Comparison of ENCODE assay signal across 9 cellular contexts in the genomic region with DNA sequence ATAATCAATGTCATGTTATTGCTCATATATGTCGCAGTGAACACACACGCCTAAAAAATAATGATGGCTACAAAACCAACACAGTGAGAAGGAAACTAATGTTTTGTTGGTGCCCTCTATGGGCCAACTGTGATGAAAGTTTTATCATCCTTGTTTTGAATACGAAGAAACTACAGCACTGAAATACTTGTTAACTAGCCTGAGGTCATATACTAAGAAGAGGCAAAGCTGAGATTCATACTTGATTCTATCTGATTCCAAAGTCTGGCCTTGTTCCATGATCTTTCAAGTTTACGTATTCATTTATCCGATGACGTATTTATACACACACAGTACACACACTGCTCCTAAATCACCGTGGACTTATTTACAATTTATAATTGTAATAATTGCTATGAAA. TPM values are rescaled to one million over a fixed set of nuclear protein-coding genes. Genes with fewer than 3 reads are reported as not detected.
DNase-seq lines count a peak whose midpoint lies in the region; ATAC-seq and TF ChIP-seq lines count a peak whose summit lies in the region.
"Had no signal": no experiment of that assay in that cellular context is flagged by ENCODE, and none has a peak within 500 bp of the region (broad histone marks: within the 10 kb centered on the region; RNA-seq: fewer than 3 reads in every experiment).

No MANE protein-coding gene starts in this region.

- H3K27ac ChIP-seq in hepatocyte = no peak overlapping the region

- H2AFZ ChIP-seq in hepatocyte = no peak overlapping the region

- no peak for TF ChIP-seq POLR2A in lower leg skin (IDR thresholded peaks at IDR 0.05)

- no peaks in the 10 kb centered on the region for H3K27me3 ChIP-seq in hepatocyte

- intact Hi-C loops in lower leg skin (cut with DNase I; ENCODE audit: low total_unique reads) = no loop called here

- TF ChIP-seq CTCF in AG04449 (IDR thresholded peaks at IDR 0.05; ENCODE audit: insufficient read depth, low read length, missing control alignments) = peak; percentile 35
- TF ChIP-seq CTCF in GM12872 (IDR thresholded peaks at IDR 0.05; ENCODE audit: insufficient read depth, low read depth, low read length) = peak; percentile 45; the same call in 2 of the 3 replicates
- TF ChIP-seq CTCF in hepatocyte (IDR thresholded peaks at IDR 0.05; ENCODE audit: poor library complexity) = peak; percentile 65
- TF ChIP-seq CTCF in lower leg skin (IDR thresholded peaks at IDR 0.05) = no peak

- H3K4me1 Mint-ChIP-seq in T-helper 17 cell = peaks cover 8% of the 10 kb centered on the region

- no peaks in the 10 kb centered on the region for H3K4me1 ChIP-seq in hepatocyte (ENCODE audit: insufficient read depth)

- H3K79me2 ChIP-seq in hepatocyte = no peaks in the 10 kb centered on the region

- DNase-seq in AG04449 (ENCODE audit: low read depth, low spot score) (no peak), RKO (ENCODE audit: low spot score) (peak; percentile 30), hepatocyte (ENCODE audit: low spot score) (peak; percentile 45), SKM-1 treated with dmso at 0.1 percent for 144 hours (lab: John Stamatoyannopoulos, UW; ENCODE audit: unreplicated experiment) (no peak), lower leg skin (ENCODE audit: low spot score in 2 of 2) (no peak), T-helper 17 cell (no peak), GDM1 (lab: John Stamatoyannopoulos, UW) (no peak)

- H3K9me2 ChIP-seq in hepatocyte (replicated peaks; ENCODE audit: insufficient read depth) = no peaks in the 10 kb centered on the region

- H3K9me3 ChIP-seq in hepatocyte (ENCODE audit: low read depth) = no peaks in the 10 kb centered on the region
- no peaks in the 10 kb centered on the region for H3K9me3 ChIP-seq in T-helper 17 cell (ENCODE audit: control insufficient read depth, low read length, poor library complexity, severe bottlenecking)

- H3K36me3 ChIP-seq in hepatocyte (replicated peaks; ENCODE audit: insufficient read depth, low read depth) = no peaks in the 10 kb centered on the region

- H3K4me3 ChIP-seq in AG04449 (ENCODE audit: low read depth, low read length) (no peak overlapping the region), hepatocyte (no peak overlapping the region), lower leg skin (ENCODE audit: low read depth, poor library complexity, severe bottlenecking) (no peak overlapping the region)

- CTCF ChIA-PET in AG04449 (lab: Yijun Ruan, JAX) = interaction anchor here (0.7 to 1.4 kb wide), 3 partner anchors 18 to 509 kb away, joined by 3 to 5 read pairs (median 4); a partner anchor contains a TSS

- POLR2A ChIA-PET in AG04449 (lab: Yijun Ruan, JAX) = interaction anchor here (0.6 kb wide), 1 partner anchor 18 kb away, joined by 3 read pairs; a partner anchor contains a TSS

- no peaks in the 10 kb centered on the region for H4K20me1 ChIP-seq in hepatocyte (ENCODE audit: insufficient read depth, poor library complexity, severe bottlenecking)

- H3K36me3 Mint-ChIP-seq in T-helper 17 cell (ENCODE audit: low read depth) = peaks cover 7% of the 10 kb centered on the region

- WGBS in hepatocyte (ENCODE audit: low lambda C conversion rate, missing lambda C conversion rate) = 59% methylated on average over 7 of the region's 7 CpGs
- WGBS in lower leg skin, 2 donors = 35 to 37% methylated on average over 7 of the region's 7 CpGs

- no peak overlapping the region for H3K27ac Mint-ChIP-seq in T-helper 17 cell

- no peak overlapping the region for H3K4me3 Mint-ChIP-seq in T-helper 17 cell

- no peak overlapping the region for H3K4me2 ChIP-seq in hepatocyte

- H3K27me3 Mint-ChIP-seq in T-helper 17 cell = peaks cover 28% of the 10 kb centered on the region

- ATAC-seq in T-helper 17 cell = no peak

RNA-seq across cellular contexts. Expression of a gene that starts 16.1 kb away (rescaled TPM):
- total RNA-seq in hepatocyte (0.80 and 1.2 TPM in 2 replicates), lower leg skin (under 1 TPM in 3 of 4 donors, not detected in 1; 0.06 to 0.23 (median 0.15) TPM), T-helper 17 cell (not detected)
- polyA plus RNA-seq in hepatocyte = 0.25 and 0.33 TPM in 2 replicates
- total RNA-seq: activated CD8-positive, alpha-beta memory T cell treated with anti-CD3 and anti-CD28 coated beads for 36 hours had no signal

RNA-seq across cellular contexts. Expression of a gene that starts 18.2 kb away (rescaled TPM):
- total RNA-seq in hepatocyte = 82.4 and 110 TPM in 2 replicates
- polyA plus RNA-seq in hepatocyte = 57.0 and 60.0 TPM in 2 replicates
- total RNA-seq in lower leg skin = 10 to 100 TPM; 15.0 to 35.8 (median 16.6) TPM
- 10 to 100 TPM; 59.4 to 88.3 TPM for total RNA-seq in T-helper 17 cell

Comparison
In these comparisons a context has a peak if more than half of its experiments do, and no peak if none do; other contexts are left out.
1. DNase-seq: peak in RKO (single experiment) and hepatocyte (single experiment); none in AG04449 (single experiment), SKM-1 treated with dmso at 0.1 percent for 144 hours (single experiment), lower leg skin (0 of 2), T-helper 17 cell (0 of 3) and GDM1 (single experiment).
2. CTCF ChIP-seq: peak in AG04449 (single experiment), GM12872 (single experiment) and hepatocyte (single experiment); none in lower leg skin (0 of 3).